Comparison of ENCODE assay signal across 1 cellular context in the genomic region with DNA sequence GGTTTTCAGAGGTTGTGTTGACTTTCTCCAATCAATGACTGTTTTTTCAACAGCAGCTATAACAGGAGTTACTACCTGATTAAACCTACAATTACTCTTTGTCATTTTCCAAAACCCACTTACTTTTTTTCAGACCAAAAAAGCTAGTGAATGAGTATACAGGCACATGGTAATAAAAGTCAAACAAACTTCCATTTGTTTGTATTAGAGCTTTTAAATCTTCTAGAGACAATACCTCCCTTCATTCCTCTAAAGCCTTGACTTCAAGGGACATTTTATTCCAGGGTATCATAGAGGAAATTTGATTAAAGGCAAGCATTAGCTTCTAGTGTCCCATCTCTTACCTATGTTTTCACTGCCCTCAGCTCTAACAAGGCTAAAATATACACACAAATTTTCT.
TF ChIP-seq lines count a peak whose summit lies in the region.

No MANE protein-coding gene starts in this region.

TF ChIP-seq in GM12878, 131 proteins besides CTCF, POLR2A, EP300 and RAD21:
- TF ChIP-seq RUNX3 (IDR thresholded peaks at IDR 0.05; ENCODE audit: low read length), result no peak
- no peak for TF ChIP-seq JUNB (IDR thresholded peaks at IDR 0.05)
- TF ChIP-seq, protein P1, sequence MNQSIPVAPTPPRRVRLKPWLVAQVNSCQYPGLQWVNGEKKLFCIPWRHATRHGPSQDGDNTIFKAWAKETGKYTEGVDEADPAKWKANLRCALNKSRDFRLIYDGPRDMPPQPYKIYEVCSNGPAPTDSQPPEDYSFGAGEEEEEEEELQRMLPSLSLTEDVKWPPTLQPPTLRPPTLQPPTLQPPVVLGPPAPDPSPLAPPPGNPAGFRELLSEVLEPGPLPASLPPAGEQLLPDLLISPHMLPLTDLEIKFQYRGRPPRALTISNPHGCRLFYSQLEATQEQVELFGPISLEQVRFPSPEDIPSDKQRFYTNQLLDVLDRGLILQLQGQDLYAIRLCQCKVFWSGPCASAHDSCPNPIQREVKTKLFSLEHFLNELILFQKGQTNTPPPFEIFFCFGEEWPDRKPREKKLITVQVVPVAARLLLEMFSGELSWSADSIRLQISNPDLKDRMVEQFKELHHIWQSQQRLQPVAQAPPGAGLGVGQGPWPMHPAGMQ (IDR thresholded peaks at IDR 0.05; ENCODE audit: borderline replicate concordance), result no peak
